In genomic region chr12:121383601-121384019, GRCh38 we compare ENCODE assay signal across 27 cellular contexts. TPM values are rescaled to one million over a fixed set of nuclear protein-coding genes. Genes with fewer than 3 reads are reported as not detected.
A peak's percentile ranks its signal among the peaks of the same experiment; 100 is the strongest.
DNase-seq lines count a peak whose midpoint lies in the region; ATAC-seq, FAIRE-seq and TF ChIP-seq lines count a peak whose summit lies in the region.
"Had no signal": no experiment of that assay in that cellular context is flagged by ENCODE, and none has a peak within 500 bp of the region (broad histone marks: within the 10 kb centered on the region; RNA-seq: fewer than 3 reads in every experiment).

No MANE protein-coding gene starts in this region.

- intact Hi-C loops in HepG2 (cut with micrococcal nuclease; ENCODE audit: unreplicated experiment) (no loop called here), right lobe of liver (cut with DNase I) (no loop called here), PC-3 (cut with micrococcal nuclease) (no loop called here)

- FAIRE-seq in HepG2 (lab: Jason Lieb, UNC): no peak

- H3K36me3 Mint-ChIP-seq in type B pancreatic cell: no peaks in the 10 kb centered on the region
- H3K36me3 Mint-ChIP-seq: CD8-positive, alpha-beta T cell; naive thymus-derived CD4-positive, alpha-beta T cell had no signal

- in situ Hi-C loops in HepG2 (cut with HindIII; ENCODE audit: extremely low pct_ligation_motif_present, low pct_unique_long_range_greater_than_20kb): no loop called here

- H3K4me2 ChIP-seq in HepG2 (ENCODE audit: low read depth, low read length) (no peak overlapping the region), PC-3 (ENCODE audit: low read length) (no peak overlapping the region)

- H3K79me2 ChIP-seq in HepG2 (ENCODE audit: insufficient read depth, low read length): no peaks in the 10 kb centered on the region
- no peaks in the 10 kb centered on the region for H3K79me2 ChIP-seq in PC-3 (ENCODE audit: low read length)
- H3K79me2 ChIP-seq: parathyroid adenoma had no signal

- H3K4me3 Mint-ChIP-seq in type B pancreatic cell: no peak overlapping the region
- H3K4me3 Mint-ChIP-seq: activated CD4-positive, alpha-beta memory T cell treated with anti-CD3 and anti-CD28 coated beads, Interleukin-2, amount 10 ng/mL, durations not matched to agents 7 days and 5 days; CD8-positive, alpha-beta T cell; naive thymus-derived CD4-positive, alpha-beta T cell; T-helper 1 cell treated with Interleukin-12 subunit alpha and Interleukin-12 subunit beta and Interleukin-4 antibody, amounts not matched to agents 30 μg/mL and 1 μg/mL, for 36 hours had no signal

- no peaks in the 10 kb centered on the region for H3K9me3 Mint-ChIP-seq in type B pancreatic cell
- H3K9me3 Mint-ChIP-seq: activated CD4-positive, alpha-beta memory T cell treated with anti-CD3 and anti-CD28 coated beads, Interleukin-2, amount 10 ng/mL, durations not matched to agents 7 days and 5 days; CD8-positive, alpha-beta T cell; T-helper 1 cell treated with Interleukin-12 subunit alpha and Interleukin-12 subunit beta and Interleukin-4 antibody, amounts not matched to agents 30 μg/mL and 1 μg/mL, for 36 hours had no signal

- H4K20me1 ChIP-seq in HepG2 (ENCODE audit: insufficient read depth, low read length) (no peaks in the 10 kb centered on the region), PC-3 (ENCODE audit: low read length) (no peaks in the 10 kb centered on the region)

- no peaks in the 10 kb centered on the region for H3K9me2 ChIP-seq in PC-3 (replicated peaks; ENCODE audit: low read length)

- CTCF ChIA-PET in HepG2 (lab: Yijun Ruan, JAX; ENCODE audit: low intra/inter-chr PET ratio, low total read pairs): interaction anchor here (1.3 kb wide), 1 partner anchor 49 kb away, joined by 3 read pairs; no protein-coding TSS in a partner anchor
- CTCF ChIA-PET in PC-3 (lab: Charles Lee): no interaction called here

- H3K27ac Mint-ChIP-seq in type B pancreatic cell: no peak overlapping the region
- H3K27ac Mint-ChIP-seq: activated CD4-positive, alpha-beta memory T cell treated with anti-CD3 and anti-CD28 coated beads, Interleukin-2, amount 10 ng/mL, durations not matched to agents 7 days and 5 days; CD8-positive, alpha-beta T cell; naive thymus-derived CD4-positive, alpha-beta T cell; T-helper 1 cell treated with Interleukin-12 subunit alpha and Interleukin-12 subunit beta and Interleukin-4 antibody, amounts not matched to agents 30 μg/mL and 1 μg/mL, for 36 hours had no signal

- TF ChIP-seq POLR2A in HepG2 (IDR thresholded peaks at IDR 0.05; ENCODE audit: insufficient read depth in 1 of 2, low read depth in 2 of 2, low read length in 2 of 2) (no peak), right lobe of liver (IDR thresholded peaks at IDR 0.05) (no peak)

- POLR2A ChIA-PET in HepG2 (lab: Yijun Ruan, JAX): interaction anchor here (1.2 kb wide), 1 partner anchor 31 kb away, joined by 3 read pairs; the partner anchor contains the start of gene ANAPC5
- POLR2A ChIA-PET in PC-3 (lab: Charles Lee; ENCODE audit: unreplicated experiment): no interaction called here

- no peaks in the 10 kb centered on the region for H3K27me3 Mint-ChIP-seq in type B pancreatic cell

- no peaks in the 10 kb centered on the region for H3K27me3 ChIP-seq in HepG2 (ENCODE audit: control insufficient read depth in 1 of 2, insufficient read depth in 2 of 2, low read length in 2 of 2)
- no peaks in the 10 kb centered on the region for H3K27me3 ChIP-seq in right lobe of liver
- no peaks in the 10 kb centered on the region for H3K27me3 ChIP-seq in PC-3 (ENCODE audit: low read length)
- H3K27me3 ChIP-seq: cardiac muscle cell, gastroesophageal sphincter, SJCRH30, thyroid gland had no signal

- ATAC-seq in HepG2 (no peak), right lobe of liver (no peak), PC-3 (no peak), HG03039 (IDR thresholded peaks at IDR 0.05; ENCODE audit: unreplicated experiment) (no peak), HG03108 (IDR thresholded peaks at IDR 0.05; ENCODE audit: unreplicated experiment) (no peak)
- ATAC-seq: CD8-positive, alpha-beta T cell; gastroesophageal sphincter; naive thymus-derived CD4-positive, alpha-beta T cell; Panc1 had no signal

- TF ChIP-seq CTCF in HepG2 (CRISPR knock-in tag; IDR thresholded peaks at IDR 0.05) (peak; percentile 66), right lobe of liver (IDR thresholded peaks at IDR 0.05) (no peak), PC-3 (conservative IDR thresholded peaks at IDR 0.05; ENCODE audit: low read depth, low read length) (peak; percentile 53), epithelial cell of proximal tubule (conservative IDR thresholded peaks at IDR 0.05; ENCODE audit: low read depth, low read length) (peak; percentile 31), type B pancreatic cell (conservative IDR thresholded peaks at IDR 0.05) (peak; percentile 14)

- H2AFZ ChIP-seq in HepG2 (ENCODE audit: low read length) (no peak overlapping the region), PC-3 (ENCODE audit: low read length) (no peak overlapping the region)
- H2AFZ ChIP-seq: parathyroid adenoma had no signal

- no peak for TF ChIP-seq EP300 in HepG2 (IDR thresholded peaks at IDR 0.05; ENCODE audit: low read depth in 2 of 2, low read length in 2 of 2)
- no peak for TF ChIP-seq EP300 in HepG2 (CRISPR knock-in tag; IDR thresholded peaks at IDR 0.05; ENCODE audit: borderline replicate concordance)

- no peaks in the 10 kb centered on the region for H3K9me3 ChIP-seq in HepG2 (ENCODE audit: low read length)
- no peaks in the 10 kb centered on the region for H3K9me3 ChIP-seq in right lobe of liver
- H3K9me3 ChIP-seq in PC-3 (ENCODE audit: low read length): no peaks in the 10 kb centered on the region
- H3K9me3 ChIP-seq: gastroesophageal sphincter, SJCRH30, thyroid gland had no signal

- H3K9ac ChIP-seq in HepG2 (ENCODE audit: insufficient read depth, low read depth, low read length): no peak overlapping the region
- no peak overlapping the region for H3K9ac ChIP-seq in PC-3 (ENCODE audit: low read length)
- H3K9ac ChIP-seq: parathyroid adenoma had no signal

- no TSS peak for BruUV-seq in HepG2 (replicated peaks; lab: Mats Ljungman, UMichigan)
- no TSS peak for BruUV-seq in PC-3 (replicated peaks; lab: Mats Ljungman, UMichigan)

- TF ChIP-seq RAD21 in HepG2 (CRISPR knock-in tag; IDR thresholded peaks at IDR 0.05): no peak

- WGBS in HepG2 (ENCODE audit: low lambda C conversion rate): 72% methylated on average over 9 of the region's 9 CpGs
- 88% methylated on average over 7 of the region's 9 CpGs for WGBS in right lobe of liver (ENCODE audit: insufficient coverage, low coverage, low lambda C conversion rate, missing lambda C conversion rate)

- no peak overlapping the region for H3K4me3 ChIP-seq in HepG2 (replicated peaks in 1 of 3; ENCODE audit: insufficient read depth in 1 of 3, low read depth in 2 of 3, low read length in 3 of 3)
- H3K4me3 ChIP-seq in right lobe of liver: no peak overlapping the region
- H3K4me3 ChIP-seq in PC-3 (ENCODE audit: low read length): no peak overlapping the region
- H3K4me3 ChIP-seq in epithelial cell of proximal tubule (ENCODE audit: low read depth, low read length): no peak overlapping the region
- H3K4me3 ChIP-seq: cardiac muscle cell, gastroesophageal sphincter, SJCRH30, thyroid gland had no signal

- no peak overlapping the region for H3K27ac ChIP-seq in HepG2 (ENCODE audit: extremely low read length, insufficient read depth, low read length)
- no peak overlapping the region for H3K27ac ChIP-seq in right lobe of liver
- no peak overlapping the region for H3K27ac ChIP-seq in PC-3 (ENCODE audit: low read length)
- H3K27ac ChIP-seq: cardiac muscle cell, gastroesophageal sphincter, parathyroid adenoma, SJCRH30, thyroid gland had no signal

- H3K36me3 ChIP-seq in HepG2 (replicated peaks in 1 of 2; ENCODE audit: control insufficient read depth in 1 of 2, insufficient read depth in 2 of 2, low read length in 2 of 2): no peaks in the 10 kb centered on the region
- no peaks in the 10 kb centered on the region for H3K36me3 ChIP-seq in right lobe of liver
- H3K36me3 ChIP-seq in PC-3 (ENCODE audit: low read depth, low read length): no peaks in the 10 kb centered on the region
- H3K36me3 ChIP-seq: cardiac muscle cell, gastroesophageal sphincter, SJCRH30, thyroid gland had no signal

- H3K4me1 ChIP-seq in HepG2 (ENCODE audit: insufficient read depth, low read length) (peaks cover 16% of the 10 kb centered on the region), right lobe of liver (no peaks in the 10 kb centered on the region), PC-3 (ENCODE audit: insufficient read depth, low read length) (peaks cover 6% of the 10 kb centered on the region)
- H3K4me1 ChIP-seq: gastroesophageal sphincter, parathyroid adenoma, SJCRH30, thyroid gland had no signal

- no peaks in the 10 kb centered on the region for H3K4me1 Mint-ChIP-seq in type B pancreatic cell (ENCODE audit: unreplicated experiment)

- no peak for DNase-seq in HepG2 (ENCODE audit: low spot score)
- no peak for DNase-seq in right lobe of liver
- DNase-seq in PC-3: no peak
- DNase-seq in epithelial cell of proximal tubule (ENCODE audit: low read depth): no peak
- DNase-seq in type B pancreatic cell (ENCODE audit: extremely low spot score, unreplicated experiment): no peak
- no peak for DNase-seq in AG20443 (ENCODE audit: low spot score)
- DNase-seq: activated CD4-positive, alpha-beta memory T cell treated with anti-CD3 and anti-CD28 coated beads, Interleukin-2, amount 10 ng/mL, durations not matched to agents 7 days and 5 days; amniotic stem cell; CD8-positive, alpha-beta T cell; dermis blood vessel endothelial cell; DMS79 treated with DMSO at 0.1 percent for 48 hours; kidney glomerular epithelial cell; naive thymus-derived CD4-positive, alpha-beta T cell; NCI-H1930; NCI-H2227 treated with DMSO at 0.1 percent for 48 hours; NCI-H82; SJCRH30; stimulated activated CD4-positive, alpha-beta T cell treated with anti-CD3 and anti-CD28 coated beads, Interleukin-2, amount 100 ng/mL, for 24 hours; stimulated activated naive CD4-positive, alpha-beta T cell treated with Interleukin-2 at 50 U/mL for 16 hours; thyroid gland had no signal

- no peaks in the 10 kb centered on the region for H3F3A ChIP-seq in PC-3 (ENCODE audit: low read length, unreplicated experiment)

RNA-seq across cellular contexts. Expression of gene RNF34, which starts 16.3 kb away (rescaled TPM):
- 53.2 and 68.2 TPM in 2 replicates for total RNA-seq in HepG2 (2016; rRNA removed; fragmentation: Illumina TruSeq; extraction: Trizol)
- 21.6 and 23.1 TPM in 2 replicates for total RNA-seq in HepG2 (2016; cell fraction: cytosol; rRNA removed; fragmentation: Illumina TruSeq; extraction: Trizol; ENCODE audit: low read depth)
- total RNA-seq in HepG2 (2016; cell fraction: insoluble cytoplasmic fraction; rRNA removed; fragmentation: Illumina TruSeq; extraction: Trizol): 52.8 and 66.3 TPM in 2 replicates
- 36.1 and 37.2 TPM in 2 replicates for total RNA-seq in HepG2 (2016; cell fraction: membrane; rRNA removed; fragmentation: Illumina TruSeq; extraction: Trizol)
- 39.6 and 47.6 TPM in 2 replicates for total RNA-seq in HepG2 (2016; cell fraction: nucleus; rRNA removed; fragmentation: Illumina TruSeq; extraction: Trizol)
- polyA plus RNA-seq in HepG2 (2011; rRNA removed): 36.8 and 37.4 TPM in 2 replicates
- 17.4 and 20.4 TPM in 2 replicates for polyA plus RNA-seq in HepG2 (2011; cell fraction: cytosol; rRNA removed)
- polyA plus RNA-seq in HepG2 (2011; cell fraction: nucleus; rRNA removed): 25.9 and 37.9 TPM in 2 replicates
- 27.0 and 30.9 TPM in 2 replicates for polyA plus RNA-seq in HepG2 (2012)
- 7.6 and 9.2 TPM in 2 replicates for polyA plus RNA-seq in HepG2 (2016; cell fraction: cytosol; fragmentation: Illumina TruSeq; extraction: Trizol; ENCODE audit: low read depth)
- 56.9 and 60.9 TPM in 2 replicates for polyA plus RNA-seq in HepG2 (2016; cell fraction: insoluble cytoplasmic fraction; fragmentation: Illumina TruSeq; extraction: Trizol; ENCODE audit: low read depth)
- polyA plus RNA-seq in HepG2 (2016; cell fraction: membrane; fragmentation: Illumina TruSeq; extraction: Trizol; ENCODE audit: low read depth): 19.5 and 19.6 TPM in 2 replicates
- 49.3 and 52.3 TPM in 2 replicates for polyA plus RNA-seq in HepG2 (2016; cell fraction: nucleus; fragmentation: Illumina TruSeq; extraction: Trizol; ENCODE audit: insufficient read depth, low read depth)
- 165 and 250 TPM in 2 replicates for polyA minus RNA-seq in HepG2 (2011; rRNA and poly(A)+ RNA removed; ENCODE audit: low replicate concordance)
- 13.7 and 21.9 TPM in 2 replicates for polyA minus RNA-seq in HepG2 (2011; cell fraction: cytosol; rRNA and poly(A)+ RNA removed)
- polyA minus RNA-seq in HepG2 (2011; cell fraction: nucleus; rRNA and poly(A)+ RNA removed): 40.6 and 41.5 TPM in 2 replicates
- 10 to 100 TPM; 11.7 to 22.3 (median 14.6) TPM for total RNA-seq in right lobe of liver
- total RNA-seq in PC-3 (2014; rRNA removed): 73.7 and 88.2 TPM in 2 replicates
- 43.8 and 52.3 TPM in 2 replicates for total RNA-seq in epithelial cell of proximal tubule
- total RNA-seq in type B pancreatic cell (ENCODE audit: low replicate concordance): 44.3 and 47.8 TPM in 2 replicates

RNA-seq across cellular contexts. Expression of gene ANAPC5, which starts 31.4 kb away (rescaled TPM):
- 161 and 174 TPM in 2 replicates for total RNA-seq in HepG2 (2016; rRNA removed; fragmentation: Illumina TruSeq; extraction: Trizol)
- 101 and 107 TPM in 2 replicates for total RNA-seq in HepG2 (2016; cell fraction: cytosol; rRNA removed; fragmentation: Illumina TruSeq; extraction: Trizol; ENCODE audit: low read depth)
- total RNA-seq in HepG2 (2016; cell fraction: insoluble cytoplasmic fraction; rRNA removed; fragmentation: Illumina TruSeq; extraction: Trizol): 166 and 170 TPM in 2 replicates
- total RNA-seq in HepG2 (2016; cell fraction: membrane; rRNA removed; fragmentation: Illumina TruSeq; extraction: Trizol): 211 and 214 TPM in 2 replicates
- total RNA-seq in HepG2 (2016; cell fraction: nucleus; rRNA removed; fragmentation: Illumina TruSeq; extraction: Trizol): 114 and 131 TPM in 2 replicates
- 134 and 146 TPM in 2 replicates for polyA plus RNA-seq in HepG2 (2011; rRNA removed)
- polyA plus RNA-seq in HepG2 (2011; cell fraction: cytosol; rRNA removed): 93.9 and 111 TPM in 2 replicates
- 245 and 310 TPM in 2 replicates for polyA plus RNA-seq in HepG2 (2011; cell fraction: nucleus; rRNA removed)
- 58.4 and 72.2 TPM in 2 replicates for polyA plus RNA-seq in HepG2 (2012)
- 91.9 and 105 TPM in 2 replicates for polyA plus RNA-seq in HepG2 (2016; cell fraction: cytosol; fragmentation: Illumina TruSeq; extraction: Trizol; ENCODE audit: low read depth)
- polyA plus RNA-seq in HepG2 (2016; cell fraction: insoluble cytoplasmic fraction; fragmentation: Illumina TruSeq; extraction: Trizol; ENCODE audit: low read depth): 134 and 136 TPM in 2 replicates
- 143 and 147 TPM in 2 replicates for polyA plus RNA-seq in HepG2 (2016; cell fraction: membrane; fragmentation: Illumina TruSeq; extraction: Trizol; ENCODE audit: low read depth)
- 178 and 187 TPM in 2 replicates for polyA plus RNA-seq in HepG2 (2016; cell fraction: nucleus; fragmentation: Illumina TruSeq; extraction: Trizol; ENCODE audit: insufficient read depth, low read depth)
- polyA minus RNA-seq in HepG2 (2011; rRNA and poly(A)+ RNA removed; ENCODE audit: low replicate concordance): 159 and 362 TPM in 2 replicates
- 55.9 and 59.9 TPM in 2 replicates for polyA minus RNA-seq in HepG2 (2011; cell fraction: cytosol; rRNA and poly(A)+ RNA removed)
- polyA minus RNA-seq in HepG2 (2011; cell fraction: nucleus; rRNA and poly(A)+ RNA removed): 144 and 152 TPM in 2 replicates
- total RNA-seq in right lobe of liver: 10 to 100 TPM; 40.7 to 68.8 (median 49.8) TPM
- total RNA-seq in PC-3 (2014; rRNA removed): 171 and 199 TPM in 2 replicates
- total RNA-seq in epithelial cell of proximal tubule: 79.7 and 158 TPM in 2 replicates
- total RNA-seq in type B pancreatic cell (ENCODE audit: low replicate concordance): 98.3 and 101 TPM in 2 replicates

Comparison
In these comparisons a context has a peak if more than half of its experiments do, and no peak if none do; other contexts are left out.
1. CTCF ChIP-seq: peak in HepG2 (single experiment), PC-3 (single experiment), epithelial cell of proximal tubule (single experiment) and type B pancreatic cell (single experiment); none in right lobe of liver (0 of 4).